In the genomic region with DNA sequence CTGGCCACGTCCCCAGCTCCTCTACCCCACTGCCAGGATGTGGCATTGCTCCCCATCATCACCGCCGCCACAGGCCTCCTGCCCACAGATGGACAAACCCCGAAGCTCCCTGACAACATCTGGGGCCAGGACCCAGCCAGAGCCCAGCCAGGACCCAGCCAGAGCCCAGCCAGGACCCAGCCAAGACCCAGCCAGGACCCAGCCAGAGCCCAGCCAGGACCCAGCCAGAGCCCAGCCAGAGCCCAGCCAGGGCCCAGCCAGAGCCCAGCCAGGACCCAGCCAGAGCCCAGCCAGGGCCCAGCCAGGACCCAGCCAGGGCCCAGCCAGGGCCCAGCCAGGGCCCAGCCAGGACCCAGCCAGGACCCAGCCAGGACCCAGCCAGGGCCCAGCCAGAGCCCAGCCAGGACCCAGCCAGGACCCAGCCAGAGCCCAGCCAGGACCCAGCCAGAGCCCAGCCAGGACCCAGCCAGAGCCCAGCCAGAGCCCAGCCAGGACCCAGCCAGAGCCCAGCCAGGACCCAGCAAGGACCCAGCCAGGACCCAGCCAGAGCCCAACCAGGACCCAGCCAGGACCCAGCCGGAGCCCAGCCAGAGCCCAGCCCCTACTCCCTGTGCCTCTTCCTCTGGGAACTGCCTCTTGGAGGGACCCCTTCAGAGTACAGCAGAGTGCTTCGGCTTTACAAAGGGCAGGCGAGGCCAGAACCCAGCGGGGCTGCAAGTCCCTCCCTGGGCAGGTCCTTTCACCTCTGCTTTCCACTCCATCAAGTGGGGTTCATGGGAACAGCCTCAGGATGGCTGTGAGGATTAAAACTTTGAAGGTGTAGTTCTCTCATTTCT, we compare ENCODE assay signal across 19 cellular contexts. TPM values are rescaled to one million over a fixed set of nuclear protein-coding genes. Genes with fewer than 3 reads are reported as not detected.
"Had no signal": no experiment of that assay in that cellular context is flagged by ENCODE, and none has a peak within 500 bp of the region (broad histone marks: within the 10 kb centered on the region; RNA-seq: fewer than 3 reads in every experiment).

No MANE protein-coding gene starts in this region.

- ATAC-seq: activated CD4-positive, alpha-beta T cell treated with anti-CD3 and anti-CD28 coated beads for 36 hours; mucosa of descending colon; naive thymus-derived CD8-positive, alpha-beta T cell; psoas muscle; sciatic nerve had no signal

- H3K9me3 ChIP-seq: mucosa of descending colon, psoas muscle, testis had no signal

- H3K27me3 Mint-ChIP-seq: activated CD4-positive, alpha-beta memory T cell treated with anti-CD3 and anti-CD28 coated beads, Interleukin-2, amount 10 ng/mL, durations not matched to agents 7 days and 5 days; activated CD4-positive, alpha-beta T cell treated with anti-CD3 and anti-CD28 coated beads for 36 hours; naive thymus-derived CD8-positive, alpha-beta T cell had no signal

- H3K27ac ChIP-seq: cardiac muscle cell, psoas muscle, testis had no signal

- H3K4me3 ChIP-seq: cardiac muscle cell, mucosa of descending colon, psoas muscle, testis had no signal

- H3K9me3 Mint-ChIP-seq: activated CD4-positive, alpha-beta memory T cell treated with anti-CD3 and anti-CD28 coated beads, Interleukin-2, amount 10 ng/mL, durations not matched to agents 7 days and 5 days; activated naive CD4-positive, alpha-beta T cell treated with anti-CD3 and anti-CD28 coated beads for 36 hours; naive thymus-derived CD8-positive, alpha-beta T cell had no signal

- DNase-seq: activated CD4-positive, alpha-beta memory T cell treated with anti-CD3 and anti-CD28 coated beads, Interleukin-2, amount 10 ng/mL, durations not matched to agents 7 days and 5 days; activated CD4-positive, alpha-beta T cell treated with anti-CD3 and anti-CD28 coated beads for 36 hours; activated CD8-positive, alpha-beta memory T cell treated with anti-CD3 and anti-CD28 coated beads, Interleukin-2, amount 50 U/mL, for 48 hours; cortex of kidney; effector memory CD4-positive, alpha-beta T cell; erythroblast; kidney glomerular epithelial cell; mucosa of descending colon; occipital lobe; psoas muscle; stimulated activated CD4-positive, alpha-beta T cell treated with anti-CD3 and anti-CD28 coated beads, Interleukin-12 subunit alpha, Interleukin-12 subunit beta, amount 100 ng/mL, for 4 hours; stimulated activated naive CD4-positive, alpha-beta T cell treated with Interleukin-2 at 50 U/mL for 16 hours; T-helper 9 cell; testis had no signal

- H3K4me1 Mint-ChIP-seq: activated CD4-positive, alpha-beta memory T cell treated with anti-CD3 and anti-CD28 coated beads, Interleukin-2, amount 10 ng/mL, durations not matched to agents 7 days and 5 days; activated CD4-positive, alpha-beta T cell treated with anti-CD3 and anti-CD28 coated beads for 36 hours had no signal

- H3K27me3 ChIP-seq: cardiac muscle cell, testis had no signal

- H3K36me3 ChIP-seq: cardiac muscle cell had no signal

- H3K4me1 ChIP-seq: psoas muscle, testis had no signal

- H3K27ac Mint-ChIP-seq: activated CD4-positive, alpha-beta memory T cell treated with anti-CD3 and anti-CD28 coated beads, Interleukin-2, amount 10 ng/mL, durations not matched to agents 7 days and 5 days; activated CD4-positive, alpha-beta T cell treated with anti-CD3 and anti-CD28 coated beads for 36 hours; activated naive CD4-positive, alpha-beta T cell treated with anti-CD3 and anti-CD28 coated beads for 36 hours had no signal

- H3K4me3 Mint-ChIP-seq: activated CD4-positive, alpha-beta memory T cell treated with anti-CD3 and anti-CD28 coated beads, Interleukin-2, amount 10 ng/mL, durations not matched to agents 7 days and 5 days; activated CD4-positive, alpha-beta T cell treated with anti-CD3 and anti-CD28 coated beads for 36 hours; activated naive CD4-positive, alpha-beta T cell treated with anti-CD3 and anti-CD28 coated beads for 36 hours; naive thymus-derived CD8-positive, alpha-beta T cell had no signal

- H3K36me3 Mint-ChIP-seq: naive thymus-derived CD8-positive, alpha-beta T cell had no signal

RNA-seq across cellular contexts. Expression of a gene that starts 43.7 kb away (rescaled TPM):
- total RNA-seq: lower leg skin had no signal
